13 cellular contexts compared by ENCODE assay signal in the genomic region with DNA sequence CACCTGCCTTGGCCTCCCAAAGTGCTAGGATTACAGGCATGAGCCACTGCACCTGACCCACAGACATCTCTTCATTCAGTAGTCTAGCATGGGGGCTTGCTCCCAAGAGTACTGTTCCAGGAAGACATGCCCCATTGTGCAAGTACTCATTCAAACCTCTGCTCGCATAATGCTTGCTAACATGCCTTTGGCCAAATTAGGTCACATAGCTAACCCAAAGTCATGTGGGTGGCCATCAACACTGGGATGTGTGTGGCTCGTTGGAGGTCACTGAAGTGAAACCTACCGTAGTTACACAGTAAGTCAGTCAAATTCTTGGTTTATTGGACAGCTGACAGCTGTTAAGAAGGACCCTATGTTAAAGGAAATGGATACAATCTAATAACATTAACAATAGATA.
"Had no signal": no experiment of that assay in that cellular context is flagged by ENCODE, and none has a peak within 500 bp of the region (broad histone marks: within the 10 kb centered on the region; RNA-seq: fewer than 3 reads in every experiment).

No MANE protein-coding gene starts in this region.

- H3K36me3 ChIP-seq: esophagus squamous epithelium, prostate gland, vagina had no signal

- H3K9me3 ChIP-seq: esophagus squamous epithelium, left ventricle myocardium inferior, prostate gland, transverse colon, vagina had no signal

- H3K27me3 ChIP-seq: esophagus squamous epithelium, transverse colon, vagina had no signal

- H3K27ac ChIP-seq: esophagus squamous epithelium, left ventricle myocardium inferior, prostate gland, transverse colon, vagina had no signal

- H3K4me3 ChIP-seq: esophagus squamous epithelium, left ventricle myocardium inferior, prostate gland, transverse colon, vagina had no signal

- DNase-seq: activated gamma-delta T cell; cerebellar nuclear complex; effector CD8-positive, alpha-beta T cell; esophagus squamous epithelium; left ventricle myocardium inferior; mammary epithelial cell; right cardiac atrium; stimulated activated CD4-positive, alpha-beta T cell treated with anti-CD3 and anti-CD28 coated beads, Interleukin-2, amount 100 ng/mL, for 24 hours; stimulated activated naive CD8-positive, alpha-beta T cell treated with anti-CD3 and anti-CD28 coated beads, Interleukin-15, Interleukin-2, amounts not matched to agents 100 U/mL and 50 U/mL, for 24 hours; T1000; transverse colon had no signal
